In genomic region chr12:4031703-4032291, GRCh38 we compare ENCODE assay signal across 9 cellular contexts.
DNase-seq lines count a peak whose midpoint lies in the region; ATAC-seq and TF ChIP-seq lines count a peak whose summit lies in the region.
"Had no signal": no experiment of that assay in that cellular context is flagged by ENCODE, and none has a peak within 500 bp of the region (broad histone marks: within the 10 kb centered on the region; RNA-seq: fewer than 3 reads in every experiment).

No MANE protein-coding gene starts in this region.

- ATAC-seq in natural killer cell treated with Interleukin-12 subunit alpha and Interleukin-12 subunit beta and Interleukin-15 and Interleukin-18, amount 100 ng/mL, for 72 hours: no peak
- ATAC-seq in HG02870 (IDR thresholded peaks at IDR 0.05; ENCODE audit: unreplicated experiment): no peak

- H3K4me3 ChIP-seq in epithelial cell of esophagus (ENCODE audit: low read length): peak overlapping the region; percentile 30
- H3K4me3 ChIP-seq: PC-9 had no signal

- no peaks in the 10 kb centered on the region for H3K36me3 Mint-ChIP-seq in natural killer cell treated with Interleukin-12 subunit alpha and Interleukin-12 subunit beta and Interleukin-15 and Interleukin-18, amount 100 ng/mL, for 72 hours

- H3K9me3 Mint-ChIP-seq in natural killer cell treated with Interleukin-12 subunit alpha and Interleukin-12 subunit beta and Interleukin-15 and Interleukin-18, amount 100 ng/mL, for 72 hours: no peaks in the 10 kb centered on the region

- H3K4me3 Mint-ChIP-seq in natural killer cell treated with Interleukin-12 subunit alpha and Interleukin-12 subunit beta and Interleukin-15 and Interleukin-18, amount 100 ng/mL, for 72 hours: peak overlapping the region; percentile 62

- peaks cover 24 to 28% of the 10 kb centered on the region in 2 donors for H3K4me1 Mint-ChIP-seq in natural killer cell treated with Interleukin-12 subunit alpha and Interleukin-12 subunit beta and Interleukin-15 and Interleukin-18, amount 100 ng/mL, for 72 hours (ENCODE audit: low read depth in 2 of 2)

- H3K27ac Mint-ChIP-seq in natural killer cell treated with Interleukin-12 subunit alpha and Interleukin-12 subunit beta and Interleukin-15 and Interleukin-18, amount 100 ng/mL, for 72 hours: no peak overlapping the region

- no peak for TF ChIP-seq POLR2A in erythroblast (IDR thresholded peaks at IDR 0.05; ENCODE audit: low read length)

- peak; percentile 21 for DNase-seq in AG20443 (ENCODE audit: low spot score)
- DNase-seq in NCI-H226: peak; percentile 57
- peak; percentile 89 for DNase-seq in epithelial cell of esophagus (ENCODE audit: low read depth)
- DNase-seq in natural killer cell treated with Interleukin-12 subunit alpha and Interleukin-12 subunit beta and Interleukin-15 and Interleukin-18, amount 100 ng/mL, for 72 hours (ENCODE audit: low spot score): peak; percentile 54
- no peak for DNase-seq in DMS114 treated with DMSO at 0.1 percent for 48 hours (lab: John Stamatoyannopoulos, UW; ENCODE audit: unreplicated experiment)
- no peak for DNase-seq in erythroblast (lab: John Stamatoyannopoulos, UW)
- no peak for DNase-seq in NCI-H1092 treated with DMSO at 0.1 percent for 48 hours (lab: John Stamatoyannopoulos, UW)

- peaks cover 10 to 23% of the 10 kb centered on the region in 2 donors for H3K27me3 Mint-ChIP-seq in natural killer cell treated with Interleukin-12 subunit alpha and Interleukin-12 subunit beta and Interleukin-15 and Interleukin-18, amount 100 ng/mL, for 72 hours

- TF ChIP-seq CTCF in epithelial cell of esophagus (IDR thresholded peaks at IDR 0.05; ENCODE audit: insufficient read depth, low read depth, low read length, missing control alignments): no peak

Comparison
In these comparisons a context has a peak if more than half of its experiments do, and no peak if none do; other contexts are left out.
1. DNase-seq: peak in AG20443 (single experiment), NCI-H226 (single experiment), epithelial cell of esophagus (single experiment) and natural killer cell treated with Interleukin-12 subunit alpha and Interleukin-12 subunit beta and Interleukin-15 and Interleukin-18, amount 100 ng/mL, for 72 hours (single experiment); none in DMS114 treated with DMSO at 0.1 percent for 48 hours (single experiment), erythroblast (0 of 2) and NCI-H1092 treated with DMSO at 0.1 percent for 48 hours (single experiment).